Comparison of ENCODE assay signal across 38 cellular contexts in the genomic region with DNA sequence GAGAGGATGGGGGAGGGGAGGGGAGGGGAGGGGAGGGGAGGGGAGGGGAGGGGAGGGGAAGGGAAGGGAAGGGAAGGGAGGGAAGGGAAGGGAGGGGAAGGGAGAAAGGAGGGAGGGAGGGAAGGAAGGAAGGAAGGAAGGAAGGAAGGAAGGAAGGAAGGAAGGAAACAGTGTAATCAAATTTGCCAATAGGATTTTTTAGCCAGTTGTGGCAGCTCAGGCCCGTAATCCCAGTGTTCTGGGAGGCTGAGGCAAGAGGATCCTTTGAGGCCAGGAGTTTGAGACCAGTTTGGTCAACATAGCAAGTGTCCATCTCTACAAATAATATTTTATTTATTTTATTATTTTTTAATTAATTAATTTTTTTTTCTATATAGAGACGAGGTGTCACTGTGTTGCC. TPM values are rescaled to one million over a fixed set of nuclear protein-coding genes. Genes with fewer than 3 reads are reported as not detected.
DNase-seq lines count a peak whose midpoint lies in the region; ATAC-seq, FAIRE-seq and TF ChIP-seq lines count a peak whose summit lies in the region.
"Had no signal": no experiment of that assay in that cellular context is flagged by ENCODE, and none has a peak within 500 bp of the region (broad histone marks: within the 10 kb centered on the region; RNA-seq: fewer than 3 reads in every experiment).

No MANE protein-coding gene starts in this region.

- H3K9me3 ChIP-seq in HepG2 (ENCODE audit: low read length) (no peaks in the 10 kb centered on the region), right lobe of liver (no peaks in the 10 kb centered on the region)
- H3K9me3 ChIP-seq: A549; BE2C; BLaER1; BLaER1 treated with 17β-estradiol and CSF1 and Interleukin-3, amounts not matched to agents 10 nM and 100 nM; Caco-2 had no signal

- BruUV-seq in HepG2 (replicated peaks; lab: Mats Ljungman, UMichigan) = no TSS peak

- peaks cover 9% of the 10 kb centered on the region for H3K4me1 Mint-ChIP-seq in WTC11

- H3K4me2 ChIP-seq in HepG2 (ENCODE audit: low read depth, low read length) = no peak overlapping the region
- H3K4me2 ChIP-seq: A549; BLaER1; BLaER1 treated with 17β-estradiol and CSF1 and Interleukin-3, amounts not matched to agents 10 nM and 100 nM had no signal

- DNase-seq in HepG2 (ENCODE audit: low spot score) = no peak
- DNase-seq in right lobe of liver = no peak
- DNase-seq in WTC11 (ENCODE audit: low spot score) = no peak
- no peak for DNase-seq in DMS 273 (lab: John Stamatoyannopoulos, UW; ENCODE audit: unreplicated experiment)
- DNase-seq: 8988T; ACHN; AML-193; BE2C; C1 segment of cervical spinal cord; Caco-2; Calu3; CD4-positive, alpha-beta memory T cell; CD4-positive, alpha-beta T cell; CD4-positive, CD25-positive, alpha-beta regulatory T cell; CD8-positive, alpha-beta memory T cell; CD8-positive, alpha-beta T cell; COR-L47; DMS 273 treated with DMSO at 0.1 percent for 48 hours; DMS153; DMS53; DMS79; DMS79 treated with DMSO at 0.1 percent for 48 hours; DND-41; EL had no signal

- ATAC-seq in HepG2 (no peak), right lobe of liver (no peak), WTC11 (no peak)
- ATAC-seq: A549; CD8-positive, alpha-beta T cell had no signal

- H3K27ac Mint-ChIP-seq in WTC11 = no peak overlapping the region
- H3K27ac Mint-ChIP-seq: B cell; CD14-positive monocyte; CD4-positive, alpha-beta memory T cell; CD4-positive, alpha-beta T cell; CD4-positive, CD25-positive, alpha-beta regulatory T cell; CD8-positive, alpha-beta memory T cell; CD8-positive, alpha-beta T cell had no signal

- no peak overlapping the region for H3K4me3 Mint-ChIP-seq in WTC11
- H3K4me3 Mint-ChIP-seq: B cell; CD14-positive monocyte; CD4-positive, alpha-beta memory T cell; CD4-positive, alpha-beta T cell; CD4-positive, CD25-positive, alpha-beta regulatory T cell; CD8-positive, alpha-beta memory T cell; CD8-positive, alpha-beta T cell had no signal

- TF ChIP-seq EP300 in HepG2 (IDR thresholded peaks at IDR 0.05; ENCODE audit: low read depth in 2 of 2, low read length in 2 of 2) = no peak
- no peak for TF ChIP-seq EP300 in HepG2 (CRISPR knock-in tag; IDR thresholded peaks at IDR 0.05; ENCODE audit: borderline replicate concordance)

- H3K36me3 ChIP-seq in HepG2 (replicated peaks in 1 of 2; ENCODE audit: control insufficient read depth in 1 of 2, insufficient read depth in 2 of 2, low read length in 2 of 2) (no peaks in the 10 kb centered on the region), right lobe of liver (no peaks in the 10 kb centered on the region)
- H3K36me3 ChIP-seq: BE2C; BLaER1; BLaER1 treated with 17β-estradiol and CSF1 and Interleukin-3, amounts not matched to agents 10 nM and 100 nM had no signal

- CTCF ChIA-PET in HepG2 (lab: Yijun Ruan, JAX; ENCODE audit: low intra/inter-chr PET ratio, low total read pairs) (no interaction called here), WTC11 (lab: Charles Lee) (interaction anchor here (1.2 kb wide), 1 partner anchor 49 kb away, joined by 5 read pairs; no protein-coding TSS in a partner anchor)

- H4K20me1 ChIP-seq in HepG2 (ENCODE audit: insufficient read depth, low read length) = no peaks in the 10 kb centered on the region
- H4K20me1 ChIP-seq: BLaER1; BLaER1 treated with 17β-estradiol and CSF1 and Interleukin-3, amounts not matched to agents 10 nM and 100 nM had no signal

- TF ChIP-seq RAD21 in HepG2 (CRISPR knock-in tag; IDR thresholded peaks at IDR 0.05) = no peak

- in situ Hi-C loops in HepG2 (cut with HindIII; ENCODE audit: extremely low pct_ligation_motif_present, low pct_unique_long_range_greater_than_20kb) = no loop called here

- WGBS in HepG2 (ENCODE audit: low lambda C conversion rate) = 12% methylated on average over 2 of the region's 2 CpGs
- 55% methylated on average over 2 of the region's 2 CpGs for WGBS in right lobe of liver (ENCODE audit: insufficient coverage, low coverage, low lambda C conversion rate, missing lambda C conversion rate)

- H2AFZ ChIP-seq in HepG2 (ENCODE audit: low read length) = no peak overlapping the region

- H3K4me1 ChIP-seq in HepG2 (ENCODE audit: insufficient read depth, low read length) = peaks cover 7% of the 10 kb centered on the region; the same call in 1 of the 2 replicates
- H3K4me1 ChIP-seq in right lobe of liver = peaks cover 0 to 14% (median 0%) of the 10 kb centered on the region in 4 donors
- H3K4me1 ChIP-seq: BE2C, BLaER1, Caco-2 had no signal

- H3K4me3 ChIP-seq in HepG2 (replicated peaks in 1 of 3; ENCODE audit: insufficient read depth in 1 of 3, low read depth in 2 of 3, low read length in 3 of 3) = no peak overlapping the region
- H3K4me3 ChIP-seq in right lobe of liver = no peak overlapping the region
- H3K4me3 ChIP-seq: A549; BLaER1; BLaER1 treated with 17β-estradiol and CSF1 and Interleukin-3, amounts not matched to agents 10 nM and 100 nM had no signal

- no peaks in the 10 kb centered on the region for H3K27me3 ChIP-seq in HepG2 (ENCODE audit: control insufficient read depth in 1 of 2, insufficient read depth in 2 of 2, low read length in 2 of 2)
- H3K27me3 ChIP-seq in right lobe of liver = no peaks in the 10 kb centered on the region
- H3K27me3 ChIP-seq: BE2C; BLaER1; BLaER1 treated with 17β-estradiol and CSF1 and Interleukin-3, amounts not matched to agents 10 nM and 100 nM had no signal

- TF ChIP-seq POLR2A in HepG2 (IDR thresholded peaks at IDR 0.05; ENCODE audit: insufficient read depth in 1 of 2, low read depth in 2 of 2, low read length in 2 of 2) = no peak
- TF ChIP-seq POLR2A in right lobe of liver (IDR thresholded peaks at IDR 0.05) = no peak

- H3K9ac ChIP-seq in HepG2 (ENCODE audit: insufficient read depth, low read depth, low read length) = no peak overlapping the region
- H3K9ac ChIP-seq: BLaER1; BLaER1 treated with 17β-estradiol and CSF1 and Interleukin-3, amounts not matched to agents 10 nM and 100 nM had no signal

- H3K79me2 ChIP-seq in HepG2 (ENCODE audit: insufficient read depth, low read length) = no peaks in the 10 kb centered on the region

- FAIRE-seq in HepG2 (lab: Jason Lieb, UNC) = no peak
- FAIRE-seq: A204.1, A549, D721Med had no signal

- no peaks in the 10 kb centered on the region for H3K9me3 Mint-ChIP-seq in WTC11
- H3K9me3 Mint-ChIP-seq: CD4-positive, alpha-beta memory T cell; CD4-positive, alpha-beta T cell; CD8-positive, alpha-beta T cell had no signal

- TF ChIP-seq CTCF in HepG2 (CRISPR knock-in tag; IDR thresholded peaks at IDR 0.05) = no peak
- TF ChIP-seq CTCF in right lobe of liver (IDR thresholded peaks at IDR 0.05) = no peak
- TF ChIP-seq CTCF in WTC11 (IDR thresholded peaks at IDR 0.05) = no peak

- no peaks in the 10 kb centered on the region for H3K36me3 Mint-ChIP-seq in WTC11
- H3K36me3 Mint-ChIP-seq: CD14-positive monocyte; CD4-positive, alpha-beta memory T cell; CD4-positive, CD25-positive, alpha-beta regulatory T cell; CD8-positive, alpha-beta memory T cell; CD8-positive, alpha-beta T cell had no signal

- intact Hi-C loops in HepG2 (cut with micrococcal nuclease; ENCODE audit: unreplicated experiment) (no loop called here), right lobe of liver (cut with DNase I) (no loop called here)

- POLR2A ChIA-PET in HepG2 (lab: Yijun Ruan, JAX) (no interaction called here), WTC11 (lab: Charles Lee) (no interaction called here)

- no peak overlapping the region for H3K27ac ChIP-seq in HepG2 (ENCODE audit: extremely low read length, insufficient read depth, low read length)
- H3K27ac ChIP-seq in right lobe of liver = no peak overlapping the region
- H3K27ac ChIP-seq: 22Rv1; A549; BLaER1; BLaER1 treated with 17β-estradiol and CSF1 and Interleukin-3, amounts not matched to agents 10 nM and 100 nM; C4-2B had no signal

- no peaks in the 10 kb centered on the region for H3K27me3 Mint-ChIP-seq in WTC11 (ENCODE audit: low read depth)
- H3K27me3 Mint-ChIP-seq: CD4-positive, alpha-beta T cell had no signal

RNA-seq across cellular contexts. Expression of a gene that starts 19.4 kb away (rescaled TPM):
- total RNA-seq in HepG2 (2016; rRNA removed; fragmentation: Illumina TruSeq; extraction: Trizol) (not detected in 2 replicates), right lobe of liver (not detected), WTC11 (2021) (0.13 TPM in 1 of 3 replicates, not detected in the others)
- total RNA-seq in HepG2 (2016; cell fraction: cytosol; rRNA removed; fragmentation: Illumina TruSeq; extraction: Trizol; ENCODE audit: low read depth) = not detected in 2 replicates
- total RNA-seq in HepG2 (2016; cell fraction: insoluble cytoplasmic fraction; rRNA removed; fragmentation: Illumina TruSeq; extraction: Trizol) = not detected in 2 replicates
- total RNA-seq in HepG2 (2016; cell fraction: membrane; rRNA removed; fragmentation: Illumina TruSeq; extraction: Trizol) = not detected in 2 replicates
- not detected in 2 replicates for total RNA-seq in HepG2 (2016; cell fraction: nucleus; rRNA removed; fragmentation: Illumina TruSeq; extraction: Trizol)
- polyA plus RNA-seq in HepG2 (2011; rRNA removed) = not detected in 2 replicates
- not detected in 2 replicates for polyA plus RNA-seq in HepG2 (2011; cell fraction: cytosol; rRNA removed)
- not detected in 2 replicates for polyA plus RNA-seq in HepG2 (2011; cell fraction: nucleus; rRNA removed)
- not detected in 2 replicates for polyA plus RNA-seq in HepG2 (2012)
- not detected in 2 replicates for polyA plus RNA-seq in HepG2 (2016; cell fraction: cytosol; fragmentation: Illumina TruSeq; extraction: Trizol; ENCODE audit: low read depth)
- polyA plus RNA-seq in HepG2 (2016; cell fraction: insoluble cytoplasmic fraction; fragmentation: Illumina TruSeq; extraction: Trizol; ENCODE audit: low read depth) = not detected in 2 replicates
- not detected in 2 replicates for polyA plus RNA-seq in HepG2 (2016; cell fraction: membrane; fragmentation: Illumina TruSeq; extraction: Trizol; ENCODE audit: low read depth)
- polyA plus RNA-seq in HepG2 (2016; cell fraction: nucleus; fragmentation: Illumina TruSeq; extraction: Trizol; ENCODE audit: insufficient read depth, low read depth) = not detected in 2 replicates
- polyA minus RNA-seq in HepG2 (2011; rRNA and poly(A)+ RNA removed; ENCODE audit: low replicate concordance) = 0.30 TPM in 1 of 2 replicates, not detected in the other
- not detected in 2 replicates for polyA minus RNA-seq in HepG2 (2011; cell fraction: cytosol; rRNA and poly(A)+ RNA removed)
- not detected in 2 replicates for polyA minus RNA-seq in HepG2 (2011; cell fraction: nucleus; rRNA and poly(A)+ RNA removed)
- total RNA-seq: A172; A673; Caco-2; Calu3; CD4-positive, alpha-beta memory T cell; CD4-positive, alpha-beta T cell; CD4-positive, CD25-positive, alpha-beta regulatory T cell; CD8-positive, alpha-beta T cell; Daoy had no signal
- polyA plus RNA-seq: AG04450; BJ; CD4-positive, alpha-beta memory T cell; CD4-positive, CD25-positive, alpha-beta regulatory T cell; CD8-positive, alpha-beta memory T cell had no signal

RNA-seq across cellular contexts. Expression of a gene that starts 52.5 kb away (rescaled TPM):
- total RNA-seq in HepG2 (2016; rRNA removed; fragmentation: Illumina TruSeq; extraction: Trizol) (not detected in 2 replicates), right lobe of liver (1 to 10 TPM in 3 of 6 experiments, under 1 TPM in 3; 0.42 to 3.1 (median 0.99) TPM), WTC11 (2021) (not detected in 3 replicates)
- total RNA-seq in HepG2 (2016; cell fraction: cytosol; rRNA removed; fragmentation: Illumina TruSeq; extraction: Trizol; ENCODE audit: low read depth) = not detected in 2 replicates
- not detected in 2 replicates for total RNA-seq in HepG2 (2016; cell fraction: insoluble cytoplasmic fraction; rRNA removed; fragmentation: Illumina TruSeq; extraction: Trizol)
- total RNA-seq in HepG2 (2016; cell fraction: membrane; rRNA removed; fragmentation: Illumina TruSeq; extraction: Trizol) = not detected in 2 replicates
- total RNA-seq in HepG2 (2016; cell fraction: nucleus; rRNA removed; fragmentation: Illumina TruSeq; extraction: Trizol) = not detected in 2 replicates
- polyA plus RNA-seq in HepG2 (2011; rRNA removed) = not detected in 2 replicates
- not detected in 2 replicates for polyA plus RNA-seq in HepG2 (2011; cell fraction: cytosol; rRNA removed)
- polyA plus RNA-seq in HepG2 (2011; cell fraction: nucleus; rRNA removed) = not detected in 2 replicates
- polyA plus RNA-seq in HepG2 (2012) = not detected in 2 replicates
- polyA plus RNA-seq in HepG2 (2016; cell fraction: cytosol; fragmentation: Illumina TruSeq; extraction: Trizol; ENCODE audit: low read depth) = not detected in 2 replicates
- not detected in 2 replicates for polyA plus RNA-seq in HepG2 (2016; cell fraction: insoluble cytoplasmic fraction; fragmentation: Illumina TruSeq; extraction: Trizol; ENCODE audit: low read depth)
- polyA plus RNA-seq in HepG2 (2016; cell fraction: membrane; fragmentation: Illumina TruSeq; extraction: Trizol; ENCODE audit: low read depth) = not detected in 2 replicates
- polyA plus RNA-seq in HepG2 (2016; cell fraction: nucleus; fragmentation: Illumina TruSeq; extraction: Trizol; ENCODE audit: insufficient read depth, low read depth) = not detected in 2 replicates
- not detected in 2 replicates for polyA minus RNA-seq in HepG2 (2011; rRNA and poly(A)+ RNA removed; ENCODE audit: low replicate concordance)
- polyA minus RNA-seq in HepG2 (2011; cell fraction: cytosol; rRNA and poly(A)+ RNA removed) = not detected in 2 replicates
- polyA minus RNA-seq in HepG2 (2011; cell fraction: nucleus; rRNA and poly(A)+ RNA removed) = not detected in 2 replicates
- total RNA-seq: A172; A673; B cell; Caco-2; Calu3; CD4-positive, alpha-beta T cell; CD4-positive, CD25-positive, alpha-beta regulatory T cell; CD8-positive, alpha-beta memory T cell; CD8-positive, alpha-beta T cell; Daoy had no signal
- polyA plus RNA-seq: AG04450; BJ; CD4-positive, alpha-beta memory T cell; CD8-positive, alpha-beta memory T cell had no signal
